8 cellular contexts compared by ENCODE assay signal in genomic region chr17:28662527-28662829, GRCh38. TPM values are rescaled to one million over a fixed set of nuclear protein-coding genes. Genes with fewer than 3 reads are reported as not detected.
DNase-seq lines count a peak whose midpoint lies in the region; ATAC-seq and TF ChIP-seq lines count a peak whose summit lies in the region.

No MANE protein-coding gene starts in this region.

- H3K36me3 ChIP-seq in neural cell (ENCODE audit: insufficient read depth, low read length) = peaks cover 4% of the 10 kb centered on the region

- H4K20me1 ChIP-seq in neural cell (ENCODE audit: insufficient read depth) = peaks cover 4% of the 10 kb centered on the region

- peak overlapping the region; percentile 95 for H3K9ac ChIP-seq in neural cell (ENCODE audit: low read length)

- no peaks in the 10 kb centered on the region for H3F3A ChIP-seq in neural cell (ENCODE audit: insufficient read depth, low read length, poor library complexity, severe bottlenecking)

- ATAC-seq in GM21423 (IDR thresholded peaks at IDR 0.05; ENCODE audit: unreplicated experiment) = no peak

- peaks cover 35% of the 10 kb centered on the region for H3K4me1 Mint-ChIP-seq in CD14-positive monocyte

- no peak for DNase-seq in CD14-positive monocyte (ENCODE audit: low spot score)
- DNase-seq in coronary artery (ENCODE audit: low spot score) = no peak
- no peak for DNase-seq in NCI-H2081 treated with DMSO at 0.1 percent for 48 hours (lab: John Stamatoyannopoulos, UW)
- DNase-seq in RPMI8226 = no peak
- DNase-seq in activated effector memory CD4-positive, alpha-beta T cell treated with Interleukin-2 at 50 U/mL for 16 hours = no peak

- no peaks in the 10 kb centered on the region for H3K27me3 ChIP-seq in neural cell (ENCODE audit: insufficient read depth, low read depth, low read length)

- H3K4me2 ChIP-seq in neural cell (ENCODE audit: low read length) = peak overlapping the region; percentile 90

- TF ChIP-seq RAD21 in Ishikawa (IDR thresholded peaks at IDR 0.05; ENCODE audit: low read depth) (no peak), neural cell (conservative IDR thresholded peaks at IDR 0.05) (no peak)

- H3K4me3 Mint-ChIP-seq in CD14-positive monocyte = peak overlapping the region; percentile 97 to 99

- TF ChIP-seq EP300 in Ishikawa (IDR thresholded peaks at IDR 0.05; ENCODE audit: borderline replicate concordance) (no peak), neural cell (conservative IDR thresholded peaks at IDR 0.05; ENCODE audit: poor library complexity, severe bottlenecking) (no peak)

- H2AFZ ChIP-seq in neural cell (ENCODE audit: low read depth, low read length) = peak overlapping the region; percentile 90

- H3K27ac ChIP-seq in coronary artery (peak overlapping the region; percentile 79 to 98), neural cell (ENCODE audit: low read length) (peak overlapping the region; percentile 98)

- H3K27ac Mint-ChIP-seq in CD14-positive monocyte = peak overlapping the region; percentile 99 to 100 (median 100)

- peaks cover 37 to 40% of the 10 kb centered on the region in 2 donors for H3K36me3 Mint-ChIP-seq in CD14-positive monocyte

- H3K4me3 ChIP-seq in coronary artery (peak overlapping the region; percentile 89), neural cell (ENCODE audit: low read length) (peak overlapping the region; percentile 92)

- intact Hi-C loops in CD14-positive monocyte (cut with micrococcal nuclease) = loop anchor here in 1 of 2 donors (2.0 to 5.0 kb wide), 2 partner anchors 18 to 55 kb away; partner anchors contain the start of genes BLTP2, RAB34 and RPL23A

- no peaks in the 10 kb centered on the region for H3K9me3 ChIP-seq in neural cell (ENCODE audit: low read length)

- TF ChIP-seq CTCF in CD14-positive monocyte (IDR thresholded peaks at IDR 0.05) = no peak
- TF ChIP-seq CTCF in coronary artery (IDR thresholded peaks at IDR 0.05) = no peak
- TF ChIP-seq CTCF in neural cell (IDR thresholded peaks at IDR 0.05; ENCODE audit: poor library complexity, severe bottlenecking) = no peak

- H3K79me2 ChIP-seq in neural cell (replicated peaks; ENCODE audit: insufficient read depth, low read length) = peaks cover 65% of the 10 kb centered on the region

- H3K27me3 Mint-ChIP-seq in CD14-positive monocyte (ENCODE audit: low read depth in 3 of 3) = peaks cover 0 to 2% (median 0%) of the 10 kb centered on the region in 3 donors

- peaks cover 0 to 7% (median 2%) of the 10 kb centered on the region in 7 donors for H3K9me3 Mint-ChIP-seq in CD14-positive monocyte

- H3K9me2 ChIP-seq in neural cell (ENCODE audit: insufficient read depth, low read length) = no peaks in the 10 kb centered on the region

TF ChIP-seq in Ishikawa, 13 proteins besides CTCF, POLR2A, EP300 and RAD21:
- no peak for TF ChIP-seq USF1 (IDR thresholded peaks at IDR 0.05)
- no peak for TF ChIP-seq FOXM1 (IDR thresholded peaks at IDR 0.05; ENCODE audit: borderline replicate concordance, low read depth)
- no peak for TF ChIP-seq TEAD4 (IDR thresholded peaks at IDR 0.05)
- 0 out of 2 replicates have a peak, but pooled peaks have one; percentile 6 for TF ChIP-seq ZBTB7A (IDR thresholded peaks at IDR 0.05; ENCODE audit: low read depth)
- TF ChIP-seq TCF12 (IDR thresholded peaks at IDR 0.05; ENCODE audit: low read depth) = no peak
- TF ChIP-seq CEBPB (IDR thresholded peaks at IDR 0.05) = no peak
- TF ChIP-seq NFIC (IDR thresholded peaks at IDR 0.05) = no peak

TF ChIP-seq in neural cell, 6 proteins besides CTCF, POLR2A, EP300 and RAD21:
- TF ChIP-seq POLR2AphosphoS5 (IDR thresholded peaks at IDR 0.05) (no peak), EZH2 (IDR thresholded peaks at IDR 0.05; ENCODE audit: borderline replicate concordance, insufficient read depth, low read length, poor library complexity, severe bottlenecking) (no peak), TAF1 (IDR thresholded peaks at IDR 0.05; ENCODE audit: low read depth) (no peak), MXI1 (conservative IDR thresholded peaks at IDR 0.05; ENCODE audit: poor library complexity, severe bottlenecking) (no peak), SMC3 (conservative IDR thresholded peaks at IDR 0.05; ENCODE audit: poor library complexity) (no peak), REST (IDR thresholded peaks at IDR 0.05; ENCODE audit: borderline replicate concordance) (no peak)

RNA-seq across cellular contexts. Expression of gene SUPT6H, which starts 0.5 kb away (rescaled TPM):
- polyA plus RNA-seq in CD14-positive monocyte = 1 to 10 TPM; 3.8 to 7.8 TPM
- 19.0 and 20.4 TPM in 2 replicates for polyA plus RNA-seq in neural cell
- polyA minus RNA-seq in neural cell = 47.0 and 53.3 TPM in 2 replicates

RNA-seq across cellular contexts. Expression of gene SDF2, which starts 0.8 kb away (rescaled TPM):
- polyA plus RNA-seq in CD14-positive monocyte (100 to 1,000 TPM in 1 of 2 donors, 10 to 100 TPM in 1; 84.5 to 103 TPM), neural cell (113 and 129 TPM in 2 replicates)
- polyA minus RNA-seq in neural cell = 36.3 and 40.9 TPM in 2 replicates

RNA-seq across cellular contexts. Expression of gene BLTP2, which starts 17.5 kb away (rescaled TPM):
- polyA plus RNA-seq in CD14-positive monocyte = 10 to 100 TPM; 46.8 to 53.2 TPM
- 52.1 and 54.4 TPM in 2 replicates for polyA plus RNA-seq in neural cell
- polyA minus RNA-seq in neural cell = 117 and 123 TPM in 2 replicates

RNA-seq across cellular contexts. Expression of gene RSKR, which starts 48.5 kb away (rescaled TPM):
- polyA plus RNA-seq in CD14-positive monocyte (not detected), neural cell (45.7 and 47.5 TPM in 2 replicates)
- polyA minus RNA-seq in neural cell = 25.8 and 27.6 TPM in 2 replicates

RNA-seq across cellular contexts. Expression of gene PROCA1, which starts 49.2 kb away (rescaled TPM):
- under 1 TPM; 0.31 to 0.78 TPM for polyA plus RNA-seq in CD14-positive monocyte
- 18.8 and 20.7 TPM in 2 replicates for polyA plus RNA-seq in neural cell
- 5.6 and 10.8 TPM in 2 replicates for polyA minus RNA-seq in neural cell
